Comparison of ENCODE assay signal across 11 cellular contexts in the genomic region with DNA sequence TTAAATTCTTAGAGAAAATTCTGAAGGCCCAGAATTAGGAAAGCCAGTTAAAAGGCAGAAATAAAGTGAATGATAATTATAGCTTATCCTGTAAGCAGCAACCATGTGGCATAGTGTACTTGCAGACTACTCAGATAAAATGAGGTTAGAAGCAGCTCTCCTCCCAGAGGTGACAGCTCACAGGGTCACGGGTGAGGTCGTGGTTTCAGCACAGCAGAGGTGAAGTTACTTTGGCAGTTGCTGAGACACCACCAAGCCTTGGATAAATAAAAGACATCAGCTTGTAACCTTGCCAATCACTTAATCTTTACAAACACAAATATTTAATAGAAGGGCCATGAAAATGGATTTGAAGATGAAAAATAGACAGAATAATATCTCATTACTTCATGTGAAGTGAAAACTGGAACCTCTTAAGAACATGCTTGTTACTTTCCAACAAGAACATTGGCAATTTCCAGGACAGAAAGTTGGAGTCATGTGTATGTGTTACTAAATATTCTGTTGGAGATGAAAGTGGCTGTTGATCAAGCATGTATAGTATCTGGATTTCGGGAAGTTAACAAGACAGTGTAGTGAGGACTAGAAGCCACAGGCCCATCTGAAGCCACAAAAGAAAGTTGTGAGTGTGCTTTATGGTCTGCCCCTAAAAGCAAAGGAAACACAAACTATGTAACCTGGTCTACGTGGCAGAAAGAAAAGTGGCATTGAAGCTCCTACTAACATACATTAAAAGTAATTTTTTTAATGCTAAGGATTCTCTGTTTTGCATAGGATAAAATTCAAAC.
A peak's percentile ranks its signal among the peaks of the same experiment; 100 is the strongest.
DNase-seq lines count a peak whose midpoint lies in the region; ATAC-seq and TF ChIP-seq lines count a peak whose summit lies in the region.
"Had no signal": no experiment of that assay in that cellular context is flagged by ENCODE, and none has a peak within 500 bp of the region (broad histone marks: within the 10 kb centered on the region; RNA-seq: fewer than 3 reads in every experiment).

No MANE protein-coding gene starts in this region.

- H3K36me3 ChIP-seq in colonic mucosa: no peaks in the 10 kb centered on the region

- no peaks in the 10 kb centered on the region for H3K27me3 ChIP-seq in colonic mucosa
- H3K27me3 ChIP-seq: foreskin keratinocyte had no signal

- no peak overlapping the region for H3K4me3 Mint-ChIP-seq in central memory CD8-positive, alpha-beta T cell
- H3K4me3 Mint-ChIP-seq: neural crest cell had no signal

- H3K27me3 Mint-ChIP-seq in central memory CD8-positive, alpha-beta T cell: no peaks in the 10 kb centered on the region

- no peaks in the 10 kb centered on the region for H3K9me3 Mint-ChIP-seq in central memory CD8-positive, alpha-beta T cell
- H3K9me3 Mint-ChIP-seq: neural crest cell had no signal

- H3K4me1 Mint-ChIP-seq in central memory CD8-positive, alpha-beta T cell: peaks cover 23% of the 10 kb centered on the region
- H3K4me1 Mint-ChIP-seq: neural crest cell had no signal

- TF ChIP-seq CTCF in colonic mucosa (IDR thresholded peaks at IDR 0.05): no peak

- H3K4me3 ChIP-seq in colonic mucosa: no peak overlapping the region

- peak overlapping the region; percentile 76 for H3K27ac Mint-ChIP-seq in central memory CD8-positive, alpha-beta T cell (ENCODE audit: low read depth)

- intact Hi-C loops in colonic mucosa (cut with DNase I): no loop called here

- ATAC-seq in central memory CD8-positive, alpha-beta T cell (replicated peaks; ENCODE audit: extremely low read depth, poor library complexity, severe bottlenecking): peak; percentile 92
- ATAC-seq: foreskin keratinocyte had no signal

- no peak overlapping the region for H3K9ac ChIP-seq in colonic mucosa (ENCODE audit: low read depth in 2 of 2, low read length in 2 of 2)

- H3K9me3 ChIP-seq in colonic mucosa: no peaks in the 10 kb centered on the region

- no peak overlapping the region for H3K27ac ChIP-seq in colonic mucosa
- H3K27ac ChIP-seq: foreskin keratinocyte, RWPE1 had no signal

- H3K4me1 ChIP-seq in colonic mucosa: no peaks in the 10 kb centered on the region
- H3K4me1 ChIP-seq: foreskin keratinocyte had no signal

- no peaks in the 10 kb centered on the region for H3K36me3 Mint-ChIP-seq in central memory CD8-positive, alpha-beta T cell (ENCODE audit: insufficient read depth)

- peak; percentile 76 for DNase-seq in LHCN-M2 (ENCODE audit: low read depth)
- peak; percentile 49 to 50 for DNase-seq in activated CD4-positive, alpha-beta T cell treated with anti-CD3 and anti-CD28 coated beads for 4 hours
- DNase-seq in central memory CD8-positive, alpha-beta T cell (ENCODE audit: low spot score in 2 of 2): peak in 1 of 2 donors; percentile 64
- peak; percentile 55 for DNase-seq in stimulated activated CD8-positive, alpha-beta memory T cell treated with anti-CD3 and anti-CD28 coated beads, Interleukin-12 subunit alpha, Interleukin-12 subunit beta, amount 100 ng/mL, for 1 hour (ENCODE audit: low read depth)
- no peak for DNase-seq in COLO829 (ENCODE audit: low spot score)
- DNase-seq in foreskin melanocyte: no peak
- DNase-seq in colonic mucosa: no peak
- DNase-seq in NCI-H2196 treated with DMSO at 0.1 percent for 48 hours (lab: John Stamatoyannopoulos, UW; ENCODE audit: unreplicated experiment): no peak
- DNase-seq: foreskin keratinocyte had no signal

Comparison
In these comparisons a context has a peak if more than half of its experiments do, and no peak if none do; other contexts are left out.
1. DNase-seq: peak in LHCN-M2 (single experiment), activated CD4-positive, alpha-beta T cell treated with anti-CD3 and anti-CD28 coated beads for 4 hours (2 of 2) and stimulated activated CD8-positive, alpha-beta memory T cell treated with anti-CD3 and anti-CD28 coated beads, Interleukin-12 subunit alpha, Interleukin-12 subunit beta, amount 100 ng/mL, for 1 hour (single experiment); none in COLO829 (single experiment), foreskin melanocyte (single experiment), colonic mucosa (single experiment) and NCI-H2196 treated with DMSO at 0.1 percent for 48 hours (single experiment).